In the genomic region with DNA sequence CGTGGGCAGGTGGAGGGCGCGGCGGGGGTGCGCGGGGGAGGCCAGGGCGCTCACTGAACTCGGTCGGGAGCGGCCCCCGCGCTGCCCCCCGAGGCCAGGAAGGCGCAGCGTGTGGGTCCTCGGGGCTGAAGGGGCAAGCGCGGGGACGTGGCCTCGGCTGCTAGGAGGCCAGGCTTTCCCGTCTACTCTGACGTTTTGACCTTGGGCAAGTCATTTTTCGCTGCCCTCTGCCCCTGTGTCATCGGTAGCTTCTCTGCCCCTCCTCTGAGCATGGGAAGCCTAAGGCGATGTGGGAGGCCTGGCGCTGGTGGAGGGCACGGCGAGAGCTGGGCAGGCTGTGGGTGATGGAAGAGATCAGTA, we compare ENCODE assay signal across 8 cellular contexts. TPM values are rescaled to one million over a fixed set of nuclear protein-coding genes. Genes with fewer than 3 reads are reported as not detected.
DNase-seq lines count a peak whose midpoint lies in the region; ATAC-seq and TF ChIP-seq lines count a peak whose summit lies in the region.

No MANE protein-coding gene starts in this region.

- no peaks in the 10 kb centered on the region for H3K9me3 Mint-ChIP-seq in activated CD8-positive, alpha-beta T cell treated with anti-CD3 and anti-CD28 coated beads for 36 hours

- TF ChIP-seq EP300 in gastroesophageal sphincter (IDR thresholded peaks at IDR 0.05) = no peak

- peak overlapping the region; percentile 45 to 93 (median 89) for H3K27ac ChIP-seq in gastroesophageal sphincter

- CTCF ChIA-PET in activated CD8-positive, alpha-beta T cell treated with anti-CD3 and anti-CD28 coated beads for 36 hours (lab: Charles Lee) = interaction anchor here (0.9 to 1.3 kb wide), 7 partner anchors 17 to 177 kb away, joined by 3 to 5 read pairs (median 3); partner anchors contain the start of gene IL15RA

- ATAC-seq in GM19324 (IDR thresholded peaks at IDR 0.05; ENCODE audit: low FRiP score, unreplicated experiment) (peak; percentile 4), gastroesophageal sphincter (no peak)
- ATAC-seq in activated CD8-positive, alpha-beta T cell treated with anti-CD3 and anti-CD28 coated beads for 36 hours = no peak

- no peaks in the 10 kb centered on the region for H3K27me3 ChIP-seq in gastroesophageal sphincter

- peaks cover 51% of the 10 kb centered on the region for H3K4me1 Mint-ChIP-seq in activated CD8-positive, alpha-beta T cell treated with anti-CD3 and anti-CD28 coated beads for 36 hours (ENCODE audit: low read depth)

- TF ChIP-seq CTCF in activated CD8-positive, alpha-beta T cell treated with anti-CD3 and anti-CD28 coated beads for 36 hours (IDR thresholded peaks at IDR 0.05) = no peak
- no peak for TF ChIP-seq CTCF in gastroesophageal sphincter (IDR thresholded peaks at IDR 0.05)

- H3K9me3 ChIP-seq in gastroesophageal sphincter = no peaks in the 10 kb centered on the region

- no CpG with 5 or more reads among the region's 28 CpGs for WGBS in gastroesophageal sphincter (ENCODE audit: low coverage in 1 of 2), 2 donors

- H3K36me3 ChIP-seq in gastroesophageal sphincter = peaks cover 0 to 38% of the 10 kb centered on the region in 2 donors

- peak overlapping the region; percentile 76 for H3K27ac Mint-ChIP-seq in activated CD8-positive, alpha-beta T cell treated with anti-CD3 and anti-CD28 coated beads for 36 hours

- H3K4me3 Mint-ChIP-seq in activated CD8-positive, alpha-beta T cell treated with anti-CD3 and anti-CD28 coated beads for 36 hours = peak overlapping the region; percentile 92

- peaks cover 40% of the 10 kb centered on the region for H3K36me3 Mint-ChIP-seq in activated CD8-positive, alpha-beta T cell treated with anti-CD3 and anti-CD28 coated beads for 36 hours (ENCODE audit: low read depth)

- H3K27me3 Mint-ChIP-seq in activated CD8-positive, alpha-beta T cell treated with anti-CD3 and anti-CD28 coated beads for 36 hours = no peaks in the 10 kb centered on the region

- POLR2A ChIA-PET in activated CD8-positive, alpha-beta T cell treated with anti-CD3 and anti-CD28 coated beads for 36 hours (lab: Charles Lee) = interaction anchor here (0.5 to 3.9 kb wide), 6 partner anchors 35 to 246 kb away, joined by 3 to 18 read pairs (median 3); partner anchors contain the start of gene GDI2

- peak overlapping the region; percentile 53 to 91 for H3K4me3 ChIP-seq in gastroesophageal sphincter

- peak; percentile 38 for DNase-seq in AG08396 (ENCODE audit: low spot score)
- peak; percentile 1 for DNase-seq in HPDE6-E6E7 (ENCODE audit: extremely low spot score)
- DNase-seq in activated CD8-positive, alpha-beta T cell treated with anti-CD3 and anti-CD28 coated beads for 36 hours = peak; percentile 50
- peak; percentile 19 for DNase-seq in renal cortical epithelial cell (ENCODE audit: low read depth)
- no peak for DNase-seq in amniotic stem cell (lab: John Stamatoyannopoulos, UW)
- no peak for DNase-seq in NCI-H1436 treated with DMSO at 0.1 percent for 48 hours (lab: John Stamatoyannopoulos, UW)

- H3K4me1 ChIP-seq in gastroesophageal sphincter = peaks cover 0 to 53% (median 22%) of the 10 kb centered on the region in 3 donors

- TF ChIP-seq POLR2A in gastroesophageal sphincter (IDR thresholded peaks at IDR 0.05) = no peak

- intact Hi-C loops in activated CD8-positive, alpha-beta T cell treated with anti-CD3 and anti-CD28 coated beads for 36 hours (cut with micrococcal nuclease) = no loop called here

RNA-seq across cellular contexts. Expression of gene FBH1, which starts 0.5 kb away (rescaled TPM):
- total RNA-seq in activated CD8-positive, alpha-beta T cell treated with anti-CD3 and anti-CD28 coated beads for 36 hours = 10 to 100 TPM; 47.2 to 51.3 TPM
- 100 to 1,000 TPM in 2 of 4 donors, 10 to 100 TPM in 2; 76.2 to 108 (median 98.5) TPM for total RNA-seq in gastroesophageal sphincter
- 80.2 and 110 TPM in 2 replicates for total RNA-seq in renal cortical epithelial cell

RNA-seq across cellular contexts. Expression of gene ANKRD16, which starts 0.8 kb away (rescaled TPM):
- 1 to 10 TPM; 7.5 to 7.8 TPM for total RNA-seq in activated CD8-positive, alpha-beta T cell treated with anti-CD3 and anti-CD28 coated beads for 36 hours
- total RNA-seq in gastroesophageal sphincter (1 to 10 TPM; 3.3 to 8.9 (median 5.9) TPM), renal cortical epithelial cell (6.4 and 8.2 TPM in 2 replicates)

Comparison
In these comparisons a context has a peak if more than half of its experiments do, and no peak if none do; other contexts are left out.
1. DNase-seq: peak in AG08396 (single experiment), HPDE6-E6E7 (single experiment), activated CD8-positive, alpha-beta T cell treated with anti-CD3 and anti-CD28 coated beads for 36 hours (single experiment) and renal cortical epithelial cell (single experiment); none in amniotic stem cell (single experiment) and NCI-H1436 treated with DMSO at 0.1 percent for 48 hours (single experiment).